26 cellular contexts compared by ENCODE assay signal in genomic region chr1:229397762-229398161, GRCh38. TPM values are rescaled to one million over a fixed set of nuclear protein-coding genes. Genes with fewer than 3 reads are reported as not detected.
"Had no signal": no experiment of that assay in that cellular context is flagged by ENCODE, and none has a peak within 500 bp of the region (broad histone marks: within the 10 kb centered on the region; RNA-seq: fewer than 3 reads in every experiment).

No MANE protein-coding gene starts in this region.

- H3K4me1 ChIP-seq: esophagus muscularis mucosa, gastrocnemius medialis, heart right ventricle, psoas muscle, right lobe of liver, tibial artery, upper lobe of left lung, uterus had no signal

- DNase-seq: effector memory CD8-positive, alpha-beta T cell; gastrocnemius medialis; heart right ventricle; hypothalamus; kidney glomerular epithelial cell; naive thymus-derived CD4-positive, alpha-beta T cell; nephron progenitor cell; psoas muscle; retina; right lobe of liver; stimulated activated CD4-positive, alpha-beta T cell treated with anti-CD3 and anti-CD28 coated beads, Interleukin-4, amount 100 ng/mL, for 1 hour; stimulated activated CD8-positive, alpha-beta memory T cell treated with anti-CD3 and anti-CD28 coated beads, Interleukin-4, amount 100 ng/mL, for 48 hours; stimulated activated naive CD8-positive, alpha-beta T cell treated with anti-CD3 and anti-CD28 coated beads, Interleukin-15, Interleukin-2, amounts not matched to agents 100 U/mL and 50 U/mL, for 24 hours; tibial artery; upper lobe of left lung; uterus had no signal

- ATAC-seq: effector memory CD8-positive, alpha-beta T cell; gastrocnemius medialis; heart right ventricle; naive thymus-derived CD4-positive, alpha-beta T cell; psoas muscle; right lobe of liver; stimulated activated effector memory CD8-positive, alpha-beta T cell treated with anti-CD3 and anti-CD28 coated beads, Interleukin-12 subunit alpha, Interleukin-12 subunit beta, amount 100 ng/mL, for 72 hours had no signal

- H3K27me3 ChIP-seq: gastrocnemius medialis, right lobe of liver, upper lobe of left lung had no signal

- H3K27ac ChIP-seq: epithelial cell of prostate, esophagus muscularis mucosa, gastrocnemius medialis, heart right ventricle, neutrophil, psoas muscle, right lobe of liver, tibial artery, upper lobe of left lung, uterus had no signal

- FAIRE-seq: islet of Langerhans had no signal

- H3K4me3 ChIP-seq: esophagus muscularis mucosa, gastrocnemius medialis, heart right ventricle, psoas muscle, right lobe of liver, tibial artery, upper lobe of left lung, uterus had no signal

- H3K9me3 ChIP-seq: esophagus muscularis mucosa, gastrocnemius medialis, heart right ventricle, neutrophil, psoas muscle, right lobe of liver, tibial artery, upper lobe of left lung, uterus had no signal

- H3K36me3 ChIP-seq: esophagus muscularis mucosa, gastrocnemius medialis, heart right ventricle, neutrophil, right lobe of liver, tibial artery, upper lobe of left lung, uterus had no signal

RNA-seq across cellular contexts. Expression of gene ACTA1, which starts 36.1 kb away (rescaled TPM):
- total RNA-seq: fibroblast of villous mesenchyme; lung microvascular endothelial cell; mesenteric fat pad; mononuclear cell; naive thymus-derived CD4-positive, alpha-beta T cell; osteoblast had no signal
- polyA plus RNA-seq: naive thymus-derived CD4-positive, alpha-beta T cell had no signal
